In genomic region chr7:48094861-48095293, GRCh38 we compare ENCODE assay signal across 14 cellular contexts. TPM values are rescaled to one million over a fixed set of nuclear protein-coding genes. Genes with fewer than 3 reads are reported as not detected.
DNase-seq lines count a peak whose midpoint lies in the region; ATAC-seq, FAIRE-seq and TF ChIP-seq lines count a peak whose summit lies in the region.
"Had no signal": no experiment of that assay in that cellular context is flagged by ENCODE, and none has a peak within 500 bp of the region (broad histone marks: within the 10 kb centered on the region; RNA-seq: fewer than 3 reads in every experiment).

No MANE protein-coding gene starts in this region.

- peaks cover 25% of the 10 kb centered on the region for H3K79me2 ChIP-seq in PC-3 (ENCODE audit: low read length)

- no peak overlapping the region for H3K4ac ChIP-seq in mesenchymal stem cell (ENCODE audit: low read depth in 1 of 2, low read length in 2 of 2)

- peaks cover 25% of the 10 kb centered on the region for H3K4me1 ChIP-seq in PC-3 (ENCODE audit: insufficient read depth, low read length)
- peaks cover 18% of the 10 kb centered on the region for H3K4me1 ChIP-seq in mesenchymal stem cell (ENCODE audit: control insufficient read depth, insufficient read depth, low read depth, low read length)

- H2AFZ ChIP-seq in PC-3 (ENCODE audit: low read length) (no peak overlapping the region), mesenchymal stem cell (ENCODE audit: low read depth, low read length) (no peak overlapping the region)

- CTCF ChIA-PET in PC-3 (lab: Charles Lee): interaction anchor here (0.6 kb wide), 1 partner anchor 16 kb away, joined by 4 read pairs; no protein-coding TSS in a partner anchor

- H3K18ac ChIP-seq in mesenchymal stem cell (ENCODE audit: low read depth in 1 of 2, low read length in 2 of 2): no peak overlapping the region

- 24% methylated on average over 3 of the region's 3 CpGs for WGBS in mesenchymal stem cell

- 0 out of 2 replicates have a peak overlapping the region, but pooled peaks have one; percentile 13 for H3K4me2 ChIP-seq in PC-3 (ENCODE audit: low read length)
- no peak overlapping the region for H3K4me2 ChIP-seq in mesenchymal stem cell (ENCODE audit: low read length, poor library complexity, severe bottlenecking)

- TF ChIP-seq CTCF in PC-3 (conservative IDR thresholded peaks at IDR 0.05; ENCODE audit: low read depth, low read length) (no peak), choroid plexus epithelial cell (conservative IDR thresholded peaks at IDR 0.05; ENCODE audit: low read depth, low read length) (no peak)

- H3K36me3 ChIP-seq in PC-3 (ENCODE audit: low read depth, low read length) (peaks cover 54% of the 10 kb centered on the region), mesenchymal stem cell (ENCODE audit: control insufficient read depth in 1 of 2, insufficient read depth in 2 of 2, low read depth in 1 of 2, low read length in 2 of 2) (peaks cover 23 to 72% of the 10 kb centered on the region in 2 experiments)

- DNase-seq in AG20443 (ENCODE audit: low spot score) (peak; percentile 60), PC-3 (peak; percentile 65), choroid plexus epithelial cell (ENCODE audit: low read depth) (peak; percentile 83), mesenchymal stem cell (peak; percentile 58), GM12891 (ENCODE audit: insufficient read length, low spot score) (no peak), NCI-H446 (lab: John Stamatoyannopoulos, UW) (no peak)
- no peak for DNase-seq in stimulated activated naive CD4-positive, alpha-beta T cell (lab: John Stamatoyannopoulos, UW)
- DNase-seq: hippocampal formation; MM.1S; NCI-H82; stimulated activated CD4-positive, alpha-beta T cell treated with anti-CD3 and anti-CD28 coated beads, Interleukin-4, amount 100 ng/mL, for 24 hours had no signal

- intact Hi-C loops in PC-3 (cut with micrococcal nuclease): no loop called here

- H3K27me3 ChIP-seq in PC-3 (ENCODE audit: low read length): no peaks in the 10 kb centered on the region
- H3K27me3 ChIP-seq in mesenchymal stem cell (ENCODE audit: control insufficient read depth in 1 of 2, insufficient read depth in 1 of 2, low read length in 2 of 2): no peaks in the 10 kb centered on the region
- H3K27me3 ChIP-seq: adrenal gland had no signal

- H3K79me1 ChIP-seq in mesenchymal stem cell (replicated peaks; ENCODE audit: low read length, poor library complexity, severe bottlenecking): peaks cover 30% of the 10 kb centered on the region

- no peak overlapping the region for H4K8ac ChIP-seq in mesenchymal stem cell (ENCODE audit: low read length)

- no TSS peak for BruUV-seq in PC-3 (replicated peaks; lab: Mats Ljungman, UMichigan)

- H3K9ac ChIP-seq in PC-3 (ENCODE audit: low read length): no peak overlapping the region
- H3K9ac ChIP-seq in mesenchymal stem cell (ENCODE audit: low read length): no peak overlapping the region

- H3K27ac ChIP-seq in PC-3 (ENCODE audit: low read length) (no peak overlapping the region), mesenchymal stem cell (ENCODE audit: low read length, poor library complexity, severe bottlenecking) (peak overlapping the region; percentile 90)
- H3K27ac ChIP-seq: adrenal gland had no signal

- H3K9me3 ChIP-seq in PC-3 (ENCODE audit: low read length) (no peaks in the 10 kb centered on the region), mesenchymal stem cell (ENCODE audit: control insufficient read depth, low read length) (no peaks in the 10 kb centered on the region)
- H3K9me3 ChIP-seq: adrenal gland had no signal

- POLR2A ChIA-PET in PC-3 (lab: Charles Lee; ENCODE audit: unreplicated experiment): no interaction called here

- no peak for TF ChIP-seq POLR2A in GM12891 (IDR thresholded peaks at IDR 0.05; ENCODE audit: low read depth, low read length)

- ATAC-seq in PC-3 (peak; percentile 10), GM19452 (IDR thresholded peaks at IDR 0.05; ENCODE audit: unreplicated experiment) (no peak)

- no peak overlapping the region for H2BK12ac ChIP-seq in mesenchymal stem cell (ENCODE audit: low read length in 2 of 2)

- no peak for FAIRE-seq in GM12891 (lab: Jason Lieb, UNC)
- FAIRE-seq: TTC549 had no signal

- H2BK5ac ChIP-seq in mesenchymal stem cell (ENCODE audit: low read depth, low read length, poor library complexity, severe bottlenecking): peak overlapping the region; percentile 79

- H3K9me2 ChIP-seq in PC-3 (replicated peaks; ENCODE audit: low read length): no peaks in the 10 kb centered on the region

- no peak overlapping the region for H3K23ac ChIP-seq in mesenchymal stem cell (ENCODE audit: low read length in 2 of 2)

- H3K4me3 ChIP-seq in PC-3 (ENCODE audit: low read length): no peak overlapping the region
- H3K4me3 ChIP-seq in choroid plexus epithelial cell (ENCODE audit: low read depth, low read length): no peak overlapping the region
- H3K4me3 ChIP-seq in mesenchymal stem cell (ENCODE audit: insufficient read depth in 1 of 2, low read depth in 1 of 2, low read length in 2 of 2): no peak overlapping the region
- H3K4me3 ChIP-seq: adrenal gland had no signal

- peaks cover 21% of the 10 kb centered on the region; the same call in 1 of the 2 replicates for H4K20me1 ChIP-seq in PC-3 (ENCODE audit: low read length)

- no peak overlapping the region for H2BK15ac ChIP-seq in mesenchymal stem cell (ENCODE audit: low read depth, poor library complexity, severe bottlenecking)

- peak overlapping the region; percentile 90 for H2AK5ac ChIP-seq in mesenchymal stem cell (ENCODE audit: low read length, severe bottlenecking)

- no peaks in the 10 kb centered on the region for H3F3A ChIP-seq in PC-3 (ENCODE audit: low read length, unreplicated experiment)

- H3K14ac ChIP-seq in mesenchymal stem cell (ENCODE audit: low read length in 2 of 2): no peak overlapping the region

- no peak overlapping the region for H2BK120ac ChIP-seq in mesenchymal stem cell (ENCODE audit: low read depth, low read length)

- H4K91ac ChIP-seq in mesenchymal stem cell (ENCODE audit: low read length): no peak overlapping the region

TF ChIP-seq in GM12891, 5 proteins besides CTCF, POLR2A, EP300 and RAD21:
- TF ChIP-seq TAF1 (IDR thresholded peaks at IDR 0.05; ENCODE audit: low read depth, low read length) (no peak), POLR2AphosphoS5 (IDR thresholded peaks at IDR 0.05; ENCODE audit: low read depth, low read length) (no peak), SPI1 (IDR thresholded peaks at IDR 0.05; ENCODE audit: low read depth, low read length) (no peak), PAX5 (IDR thresholded peaks at IDR 0.05; ENCODE audit: insufficient read depth, low read length, severe bottlenecking) (no peak), POU2F2 (IDR thresholded peaks at IDR 0.05; ENCODE audit: low read depth, low read length) (no peak)
TF ChIP-seq in GM12891: peak in this region for 0.

RNA-seq across cellular contexts. Expression of gene UPP1, which starts 5.8 kb away (rescaled TPM):
- total RNA-seq in PC-3 (2014; rRNA removed): 71.9 and 77.7 TPM in 2 replicates
- 38.2 TPM for polyA plus RNA-seq in mesenchymal stem cell (2013, experiment 1 of 2)
- 37.1 TPM for polyA plus RNA-seq in mesenchymal stem cell (2013, experiment 2 of 2)
- 2.2 TPM for polyA plus RNA-seq in GM12891 (2012; ENCODE audit: low read depth, missing spikeins)

RNA-seq across cellular contexts. Expression of gene C7orf57, which starts 59.5 kb away (rescaled TPM):
- total RNA-seq in PC-3 (2014; rRNA removed): 0.15 TPM in 1 of 2 replicates, not detected in the other
- not detected for polyA plus RNA-seq in mesenchymal stem cell (2013, experiment 1 of 2)
- polyA plus RNA-seq in mesenchymal stem cell (2013, experiment 2 of 2): not detected
- polyA plus RNA-seq in GM12891 (2012; ENCODE audit: low read depth, missing spikeins): not detected
- polyA plus RNA-seq: adrenal gland had no signal

Comparison
In these comparisons a context has a peak if more than half of its experiments do, and no peak if none do; other contexts are left out.
1. DNase-seq: peak in AG20443 (single experiment), PC-3 (single experiment), choroid plexus epithelial cell (single experiment) and mesenchymal stem cell (single experiment); none in stimulated activated naive CD4-positive, alpha-beta T cell (0 of 6), GM12891 (single experiment) and NCI-H446 (0 of 2).